1 cellular context compared by ENCODE assay signal in the genomic region with DNA sequence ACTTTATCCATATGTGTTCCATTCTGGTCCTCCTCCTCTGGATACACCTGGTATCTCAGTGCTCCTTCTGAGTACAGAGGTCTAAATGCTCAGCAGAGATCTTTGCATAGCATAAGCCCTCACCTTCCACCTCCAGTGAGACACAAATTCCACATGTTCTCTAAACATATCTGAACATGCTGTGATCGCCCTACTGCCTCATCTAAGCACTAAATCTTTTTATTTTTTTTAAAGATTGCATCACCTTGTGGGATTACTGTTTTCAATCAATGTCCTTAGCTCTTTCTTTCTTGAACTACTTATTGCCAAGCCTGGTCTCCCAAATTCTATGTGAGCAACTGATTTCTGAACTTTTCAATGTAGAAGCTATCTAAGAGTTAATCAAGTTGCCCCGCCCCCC.
TF ChIP-seq lines count a peak whose summit lies in the region.

No MANE protein-coding gene starts in this region.

TF ChIP-seq in IMR-90, 13 proteins besides CTCF, POLR2A, EP300 and RAD21:
- TF ChIP-seq NFE2L2 (IDR thresholded peaks at IDR 0.05; ENCODE audit: low read depth, low read length) (no peak), SMC3 (IDR thresholded peaks at IDR 0.05; ENCODE audit: low read depth, low read length) (no peak), RFX5 (IDR thresholded peaks at IDR 0.05; ENCODE audit: low read depth, low read length) (no peak), CEBPB (IDR thresholded peaks at IDR 0.05; ENCODE audit: low read depth, low read length) (peak; percentile 78), BHLHE40 (IDR thresholded peaks at IDR 0.05; ENCODE audit: low read depth, low read length) (no peak), MAFK (IDR thresholded peaks at IDR 0.05; ENCODE audit: low read depth, low read length) (no peak)
- TF ChIP-seq, protein P1, sequence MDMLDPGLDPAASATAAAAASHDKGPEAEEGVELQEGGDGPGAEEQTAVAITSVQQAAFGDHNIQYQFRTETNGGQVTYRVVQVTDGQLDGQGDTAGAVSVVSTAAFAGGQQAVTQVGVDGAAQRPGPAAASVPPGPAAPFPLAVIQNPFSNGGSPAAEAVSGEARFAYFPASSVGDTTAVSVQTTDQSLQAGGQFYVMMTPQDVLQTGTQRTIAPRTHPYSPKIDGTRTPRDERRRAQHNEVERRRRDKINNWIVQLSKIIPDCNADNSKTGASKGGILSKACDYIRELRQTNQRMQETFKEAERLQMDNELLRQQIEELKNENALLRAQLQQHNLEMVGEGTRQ (IDR thresholded peaks at IDR 0.05; ENCODE audit: low read depth, low read length) = no peak
